Comparison of ENCODE assay signal across 8 cellular contexts in genomic region chr14:99479903-99480855, GRCh38. TPM values are rescaled to one million over a fixed set of nuclear protein-coding genes. Genes with fewer than 3 reads are reported as not detected.
DNase-seq lines count a peak whose midpoint lies in the region; ATAC-seq and TF ChIP-seq lines count a peak whose summit lies in the region.

No MANE protein-coding gene starts in this region.

- peak overlapping the region; percentile 82 for H3K27ac Mint-ChIP-seq in activated B cell treated with CpG ODN at 0.5 μM for 24 hours

- CTCF ChIA-PET in activated B cell treated with CpG ODN at 0.5 μM for 24 hours (lab: Charles Lee): interaction anchor here (1.2 kb wide), 1 partner anchor 125 kb away, joined by 5 read pairs; no protein-coding TSS in a partner anchor

- POLR2A ChIA-PET in activated B cell treated with CpG ODN at 0.5 μM for 24 hours (lab: Charles Lee): interaction anchor here (0.6 to 2.5 kb wide), 10 partner anchors 8 to 805 kb away, joined by 3 to 27 read pairs (median 3); partner anchors contain the start of genes CCDC85C and CYP46A1

- H3K4me1 Mint-ChIP-seq in activated B cell treated with CpG ODN at 0.5 μM for 24 hours: peaks cover 54% of the 10 kb centered on the region

- H3K36me3 Mint-ChIP-seq in activated B cell treated with CpG ODN at 0.5 μM for 24 hours (ENCODE audit: low read depth): peaks cover 8% of the 10 kb centered on the region

- peak; percentile 75 for DNase-seq in ELR (ENCODE audit: low read depth)
- peak; percentile 48 to 51 for DNase-seq in Kasumi-1 (lab: John Stamatoyannopoulos, UW)
- peak; percentile 33 for DNase-seq in activated B cell treated with CpG ODN at 0.5 μM for 24 hours
- peak in 3 of 4 experiments; percentile 4 to 23 (median 20) for DNase-seq in stimulated activated CD4-positive, alpha-beta T cell treated with anti-CD3 and anti-CD28 coated beads, Interleukin-1b, Interleukin-23, amount 100 ng/mL, for 24 hours (ENCODE audit: low read depth in 4 of 4, low spot score in 1 of 4)
- DNase-seq in SKM-1 (lab: John Stamatoyannopoulos, UW; ENCODE audit: unreplicated experiment): no peak

- ATAC-seq in GM21576 (IDR thresholded peaks at IDR 0.05; ENCODE audit: unreplicated experiment) (peak; percentile 0), activated B cell treated with CpG ODN at 0.5 μM for 24 hours (ENCODE audit: low read depth) (no peak)

- intact Hi-C loops in activated B cell treated with CpG ODN at 0.5 μM for 24 hours (cut with micrococcal nuclease): loop anchor here (2.0 kb wide), 2 partner anchors 593 to 761 kb away; no protein-coding TSS in a partner anchor

- no peaks in the 10 kb centered on the region for H3K27me3 ChIP-seq in layer of hippocampus (ENCODE audit: control insufficient read depth, insufficient read depth, low read length)

- peak overlapping the region; percentile 94 for H3K4me3 Mint-ChIP-seq in activated B cell treated with CpG ODN at 0.5 μM for 24 hours

- peak overlapping the region; percentile 32 for H3K27ac ChIP-seq in cingulate gyrus (ENCODE audit: low read depth, low read length)
- H3K27ac ChIP-seq in layer of hippocampus (ENCODE audit: low read depth, low read length): peak overlapping the region; percentile 50

- H3K9me3 Mint-ChIP-seq in activated B cell treated with CpG ODN at 0.5 μM for 24 hours: no peaks in the 10 kb centered on the region

- no peaks in the 10 kb centered on the region for H3K27me3 Mint-ChIP-seq in activated B cell treated with CpG ODN at 0.5 μM for 24 hours

- TF ChIP-seq CTCF in activated B cell treated with CpG ODN at 0.5 μM for 24 hours (IDR thresholded peaks at IDR 0.05): no peak

RNA-seq across cellular contexts. Expression of gene SETD3, which starts 0.5 kb away (rescaled TPM):
- total RNA-seq in activated B cell treated with CpG ODN at 0.5 μM for 24 hours: 31.9 and 33.2 TPM in 2 replicates

RNA-seq across cellular contexts. Expression of gene CCNK, which starts 1.0 kb away (rescaled TPM):
- 76.7 and 79.2 TPM in 2 replicates for total RNA-seq in activated B cell treated with CpG ODN at 0.5 μM for 24 hours
